ENCODE assay signal across 29 cellular contexts in the genomic region with DNA sequence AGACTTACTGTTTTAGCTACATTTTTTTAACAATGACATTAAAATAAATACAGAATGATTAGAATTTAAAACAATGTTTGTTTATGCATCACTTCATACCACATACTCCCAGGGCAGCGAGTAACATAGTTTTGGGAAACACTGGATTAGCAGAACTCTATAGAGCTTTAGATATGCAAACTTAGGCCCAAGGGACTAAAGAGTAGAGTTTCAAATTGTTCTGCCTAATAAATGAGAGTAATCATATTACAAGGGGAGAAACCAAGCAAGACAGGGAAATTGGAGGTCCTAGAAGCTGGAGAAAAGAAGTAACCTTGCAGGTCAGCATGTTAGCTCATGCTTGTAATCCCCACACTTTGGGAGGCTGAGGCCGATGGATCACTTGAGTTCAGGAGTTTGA. TPM values are rescaled to one million over a fixed set of nuclear protein-coding genes. Genes with fewer than 3 reads are reported as not detected.
"Had no signal": no experiment of that assay in that cellular context is flagged by ENCODE, and none has a peak within 500 bp of the region (broad histone marks: within the 10 kb centered on the region; RNA-seq: fewer than 3 reads in every experiment).

No MANE protein-coding gene starts in this region.

- H3K27me3 Mint-ChIP-seq: activated naive CD8-positive, alpha-beta T cell; brain had no signal

- H3K9me3 Mint-ChIP-seq: activated CD4-positive, alpha-beta memory T cell treated with anti-CD3 and anti-CD28 coated beads for 36 hours; activated CD4-positive, alpha-beta T cell treated with anti-CD3 and anti-CD28 coated beads, Interleukin-2, amount 10 ng/mL, durations not matched to agents 7 days and 5 days; activated naive CD4-positive, alpha-beta T cell treated with anti-CD3 and anti-CD28 coated beads for 36 hours; activated T-cell treated with anti-CD3 and anti-CD28 coated beads, Interleukin-2, amount 50 U/mL, for 4 hours; central memory CD8-positive, alpha-beta T cell had no signal

- DNase-seq: activated CD4-positive, alpha-beta memory T cell treated with anti-CD3 and anti-CD28 coated beads for 36 hours; activated CD4-positive, alpha-beta T cell treated with anti-CD3 and anti-CD28 coated beads, Interleukin-2, amount 10 ng/mL, durations not matched to agents 7 days and 5 days; activated CD4-positive, CD25-positive, alpha-beta regulatory T cell; activated CD8-positive, alpha-beta memory T cell treated with anti-CD3 and anti-CD28 coated beads for 24 hours; activated gamma-delta T cell; activated naive CD4-positive, alpha-beta T cell treated with anti-CD3 and anti-CD28 coated beads for 36 hours; activated T-cell treated with anti-CD3 and anti-CD28 coated beads, Interleukin-2, amount 50 U/mL, for 4 hours; amygdala; KBM-7; MV-4-11; NCI-H1105; NCI-H1436; NCI-H1694 treated with DMSO at 0.1 percent for 48 hours; NCI-H2029 treated with DMSO at 0.1 percent for 48 hours; NCI-H2171; NCI-H2227 treated with DMSO at 0.1 percent for 48 hours; NCI-H446 treated with DMSO at 0.1 percent for 48 hours; NCI-H524 treated with DMSO at 0.1 percent for 48 hours; NCI-H82; SIG-M5; T-helper 17 cell; T-helper 9 cell had no signal

- H3K4me3 Mint-ChIP-seq: activated CD4-positive, alpha-beta memory T cell treated with anti-CD3 and anti-CD28 coated beads for 36 hours; activated CD4-positive, alpha-beta T cell treated with anti-CD3 and anti-CD28 coated beads, Interleukin-2, amount 10 ng/mL, durations not matched to agents 7 days and 5 days; activated naive CD4-positive, alpha-beta T cell treated with anti-CD3 and anti-CD28 coated beads for 36 hours; activated naive CD8-positive, alpha-beta T cell; activated T-cell treated with anti-CD3 and anti-CD28 coated beads, Interleukin-2, amount 50 U/mL, for 4 hours; brain; central memory CD8-positive, alpha-beta T cell; T-helper 17 cell had no signal

- H3K36me3 Mint-ChIP-seq: activated CD4-positive, alpha-beta memory T cell treated with anti-CD3 and anti-CD28 coated beads for 36 hours; activated naive CD8-positive, alpha-beta T cell; brain had no signal

- ATAC-seq: activated T-cell treated with anti-CD3 and anti-CD28 coated beads, Interleukin-2, amount 50 U/mL, for 4 hours; T-helper 17 cell had no signal

- H3K4me1 Mint-ChIP-seq: activated CD4-positive, alpha-beta T cell treated with anti-CD3 and anti-CD28 coated beads, Interleukin-2, amount 10 ng/mL, durations not matched to agents 7 days and 5 days; central memory CD8-positive, alpha-beta T cell; T-helper 17 cell had no signal

- FAIRE-seq: astrocyte had no signal

- H3K27ac Mint-ChIP-seq: activated CD4-positive, alpha-beta memory T cell treated with anti-CD3 and anti-CD28 coated beads for 36 hours; activated CD4-positive, alpha-beta T cell treated with anti-CD3 and anti-CD28 coated beads, Interleukin-2, amount 10 ng/mL, durations not matched to agents 7 days and 5 days; activated naive CD4-positive, alpha-beta T cell treated with anti-CD3 and anti-CD28 coated beads for 36 hours; activated naive CD8-positive, alpha-beta T cell; brain; T-helper 17 cell had no signal

RNA-seq across cellular contexts. Expression of a gene that starts 3.6 kb away (rescaled TPM):
- total RNA-seq: activated CD4-positive, alpha-beta memory T cell treated with anti-CD3 and anti-CD28 coated beads for 36 hours; activated CD4-positive, alpha-beta T cell treated with anti-CD3 and anti-CD28 coated beads, Interleukin-2, amount 10 ng/mL, durations not matched to agents 7 days and 5 days; activated naive CD4-positive, alpha-beta T cell treated with anti-CD3 and anti-CD28 coated beads for 36 hours; astrocyte; MCF 10A; OCI-LY7; RPMI7951; T-helper 17 cell had no signal
